27 cellular contexts compared by ENCODE assay signal in genomic region chr4:140025470-140025869, GRCh38.
"Had no signal": no experiment of that assay in that cellular context is flagged by ENCODE, and none has a peak within 500 bp of the region (broad histone marks: within the 10 kb centered on the region; RNA-seq: fewer than 3 reads in every experiment).

No MANE protein-coding gene starts in this region.

- H3K36me3 Mint-ChIP-seq: naive thymus-derived CD8-positive, alpha-beta T cell; natural killer cell treated with Interleukin-12 subunit alpha and Interleukin-12 subunit beta and Interleukin-15 and Interleukin-18, amount 100 ng/mL, for 72 hours; neural progenitor cell; stimulated activated naive B cell treated with anti-CD40 and anti-IgM and Interleukin-4, amounts not matched to agents 10 μg/mL and 1 μg/mL and 100 μg/mL, for 72 hours had no signal

- H3K4me1 ChIP-seq: neural progenitor cell had no signal

- H3K79me2 ChIP-seq: parathyroid adenoma had no signal

- FAIRE-seq: small intestine had no signal

- H3K36me3 ChIP-seq: neural progenitor cell, ovary, right lobe of liver, sigmoid colon, stomach, thoracic aorta, thyroid gland, tibial nerve, upper lobe of left lung, vagina had no signal

- H3K27ac ChIP-seq: neural progenitor cell, ovary, parathyroid adenoma, psoas muscle, right lobe of liver, sigmoid colon, stomach, thoracic aorta, thyroid gland, tibial nerve, upper lobe of left lung, vagina had no signal

- DNase-seq: naive thymus-derived CD8-positive, alpha-beta T cell; occipital lobe; ovary; posterior cingulate gyrus; psoas muscle; right cardiac atrium; right lobe of liver; sigmoid colon; small intestine; stimulated activated CD4-positive, alpha-beta T cell treated with anti-CD3 and anti-CD28 coated beads, Interleukin-15, amount 100 ng/mL, for 24 hours; stimulated activated CD4-positive, alpha-beta T cell treated with anti-CD3 and anti-CD28 coated beads, Interleukin-4, amount 100 ng/mL, for 1 hour; stimulated activated CD4-positive, alpha-beta T cell treated with anti-CD3 and anti-CD28 coated beads, Interleukin-4, amount 100 ng/mL, for 4 hours; stimulated activated CD8-positive, alpha-beta memory T cell treated with anti-CD3 and anti-CD28 coated beads, Interleukin-4, amount 100 ng/mL, for 48 hours; stimulated activated naive B cell treated with anti-CD40 and anti-IgM and Interleukin-4, amounts not matched to agents 10 μg/mL and 1 μg/mL and 100 μg/mL, for 72 hours; stimulated activated naive CD4-positive, alpha-beta T cell treated with Interleukin-2 at 50 U/mL for 16 hours; stomach; thyroid gland; trophoblast cell; upper lobe of left lung had no signal

- ATAC-seq: naive thymus-derived CD8-positive, alpha-beta T cell; natural killer cell treated with Interleukin-12 subunit alpha and Interleukin-12 subunit beta and Interleukin-15 and Interleukin-18, amount 100 ng/mL, for 72 hours; psoas muscle; right cardiac atrium; right lobe of liver; stimulated activated naive B cell treated with anti-CD40 and anti-IgM and Interleukin-4, amounts not matched to agents 10 μg/mL and 1 μg/mL and 100 μg/mL, for 72 hours had no signal

- H3K9ac ChIP-seq: neural progenitor cell, parathyroid adenoma had no signal

- H3K27me3 ChIP-seq: neural progenitor cell, ovary, right lobe of liver, sigmoid colon, stomach, thyroid gland, tibial nerve, upper lobe of left lung, vagina had no signal

- H3K9me3 Mint-ChIP-seq: naive thymus-derived CD8-positive, alpha-beta T cell; natural killer cell treated with Interleukin-12 subunit alpha and Interleukin-12 subunit beta and Interleukin-15 and Interleukin-18, amount 100 ng/mL, for 72 hours; neural progenitor cell; stimulated activated naive B cell treated with anti-CD40 and anti-IgM and Interleukin-4, amounts not matched to agents 10 μg/mL and 1 μg/mL and 100 μg/mL, for 72 hours; stimulated activated naive CD8-positive, alpha-beta T cell treated with anti-CD3 and anti-CD28 coated beads, Interleukin-15, Interleukin-2, amounts not matched to agents 100 ng/mL and 50 ng/mL, for 24 hours had no signal

- H2AFZ ChIP-seq: neural progenitor cell, parathyroid adenoma had no signal

- H3K9me3 ChIP-seq: ovary, psoas muscle, right lobe of liver, sigmoid colon, stomach, thoracic aorta, thyroid gland, tibial nerve, upper lobe of left lung, vagina had no signal

- H3K4me3 ChIP-seq: neural progenitor cell, ovary, psoas muscle, right lobe of liver, sigmoid colon, stomach, thoracic aorta, thyroid gland, tibial nerve, upper lobe of left lung, vagina had no signal

- H3K27ac Mint-ChIP-seq: naive thymus-derived CD8-positive, alpha-beta T cell; natural killer cell treated with Interleukin-12 subunit alpha and Interleukin-12 subunit beta and Interleukin-15 and Interleukin-18, amount 100 ng/mL, for 72 hours; neural progenitor cell; progenitor cell of endocrine pancreas; stimulated activated naive B cell treated with anti-CD40 and anti-IgM and Interleukin-4, amounts not matched to agents 10 μg/mL and 1 μg/mL and 100 μg/mL, for 72 hours; stimulated activated naive CD8-positive, alpha-beta T cell treated with anti-CD3 and anti-CD28 coated beads, Interleukin-15, Interleukin-2, amounts not matched to agents 100 ng/mL and 50 ng/mL, for 24 hours had no signal

- H3K4me3 Mint-ChIP-seq: naive thymus-derived CD8-positive, alpha-beta T cell; natural killer cell treated with Interleukin-12 subunit alpha and Interleukin-12 subunit beta and Interleukin-15 and Interleukin-18, amount 100 ng/mL, for 72 hours; neural progenitor cell; stimulated activated naive B cell treated with anti-CD40 and anti-IgM and Interleukin-4, amounts not matched to agents 10 μg/mL and 1 μg/mL and 100 μg/mL, for 72 hours; stimulated activated naive CD8-positive, alpha-beta T cell treated with anti-CD3 and anti-CD28 coated beads, Interleukin-15, Interleukin-2, amounts not matched to agents 100 ng/mL and 50 ng/mL, for 24 hours had no signal

- H3K27me3 Mint-ChIP-seq: progenitor cell of endocrine pancreas had no signal

- H3K4me2 ChIP-seq: neural progenitor cell had no signal
